ENCODE assay signal across 9 cellular contexts in genomic region chr16:27179500-27180072, GRCh38. TPM values are rescaled to one million over a fixed set of nuclear protein-coding genes. Genes with fewer than 3 reads are reported as not detected.
DNase-seq lines count a peak whose midpoint lies in the region; ATAC-seq, FAIRE-seq and TF ChIP-seq lines count a peak whose summit lies in the region.
"Had no signal": no experiment of that assay in that cellular context is flagged by ENCODE, and none has a peak within 500 bp of the region (broad histone marks: within the 10 kb centered on the region; RNA-seq: fewer than 3 reads in every experiment).

No MANE protein-coding gene starts in this region.

- H3K27ac ChIP-seq in Karpas-422 (ENCODE audit: low read length): no peak overlapping the region
- H3K27ac ChIP-seq in small intestine (ENCODE audit: low read depth in 1 of 2, low read length in 1 of 2): no peak overlapping the region

- H3K4me3 ChIP-seq in Karpas-422 (ENCODE audit: low read length) (no peak overlapping the region), small intestine (ENCODE audit: low read depth in 1 of 2, low read length in 2 of 2) (no peak overlapping the region)

- no peak overlapping the region for H3K27ac Mint-ChIP-seq in CD14-positive monocyte

- H4K20me1 ChIP-seq in Karpas-422 (ENCODE audit: insufficient read depth, low read depth, low read length): no peaks in the 10 kb centered on the region

- 16 to 18% (median 18%) methylated on average over 13 of the region's 13 CpGs for WGBS in small intestine, 3 donors

- no peaks in the 10 kb centered on the region for H3K4me1 ChIP-seq in Karpas-422 (ENCODE audit: low read length)
- no peaks in the 10 kb centered on the region for H3K4me1 ChIP-seq in small intestine (ENCODE audit: control insufficient read depth in 2 of 2, insufficient read depth in 1 of 2, low read depth in 1 of 2, low read length in 1 of 2)

- intact Hi-C loops in CD14-positive monocyte (cut with micrococcal nuclease): loop anchor here (2.0 to 5.0 kb wide), 2 partner anchors 193 to 279 kb away; no protein-coding TSS in a partner anchor

- H3K4me3 Mint-ChIP-seq in CD14-positive monocyte: no peak overlapping the region
- H3K4me3 Mint-ChIP-seq: IgD-negative memory B cell had no signal

- H3K36me3 ChIP-seq in Karpas-422 (ENCODE audit: insufficient read depth, low read length): no peaks in the 10 kb centered on the region
- H3K36me3 ChIP-seq in small intestine (ENCODE audit: control insufficient read depth in 2 of 2, insufficient read depth in 2 of 2, low read length in 2 of 2): no peaks in the 10 kb centered on the region

- H3K9ac ChIP-seq in Karpas-422 (ENCODE audit: low read length): no peak overlapping the region

- peak; percentile 89 for TF ChIP-seq CTCF in CD14-positive monocyte (IDR thresholded peaks at IDR 0.05)

- H3K9me3 ChIP-seq in Karpas-422 (ENCODE audit: low read length) (no peaks in the 10 kb centered on the region), small intestine (ENCODE audit: control insufficient read depth, low read depth) (no peaks in the 10 kb centered on the region)

- H3K27me3 Mint-ChIP-seq in CD14-positive monocyte (ENCODE audit: low read depth in 3 of 3): peaks cover 4 to 9% (median 7%) of the 10 kb centered on the region in 3 donors

- peak; percentile 89 for DNase-seq in CD14-positive monocyte (ENCODE audit: low spot score)
- DNase-seq in Karpas-422: peak; percentile 94
- DNase-seq in T-helper 2 cell: peak; percentile 61 to 89 (median 70)
- DNase-seq in anterior cingulate cortex (lab: John Stamatoyannopoulos, UW): peak in 44 of 58 donors; percentile 1 to 69 (median 18)
- peak; percentile 79 for DNase-seq in hepatic stellate cell (ENCODE audit: low spot score)
- peak; percentile 85 for DNase-seq in small intestine
- DNase-seq in DMS79 (lab: John Stamatoyannopoulos, UW): no peak

- no peaks in the 10 kb centered on the region for H3K36me3 Mint-ChIP-seq in CD14-positive monocyte

- FAIRE-seq in small intestine (lab: Jason Lieb, UNC): no peak

- peaks cover 14% of the 10 kb centered on the region for H3K4me1 Mint-ChIP-seq in CD14-positive monocyte

- peaks cover 4 to 8% (median 6%) of the 10 kb centered on the region in 7 donors for H3K9me3 Mint-ChIP-seq in CD14-positive monocyte
- H3K9me3 Mint-ChIP-seq: IgD-negative memory B cell had no signal

- peak; percentile 85 for ATAC-seq in GM19463 (IDR thresholded peaks at IDR 0.05; ENCODE audit: unreplicated experiment)

- no peaks in the 10 kb centered on the region for H3K9me2 ChIP-seq in Karpas-422 (replicated peaks; ENCODE audit: insufficient read depth, low read length)

- no peaks in the 10 kb centered on the region for H3K27me3 ChIP-seq in Karpas-422 (ENCODE audit: low read length)
- H3K27me3 ChIP-seq in small intestine (ENCODE audit: control insufficient read depth in 2 of 2, insufficient read depth in 2 of 2, low read length in 2 of 2): no peaks in the 10 kb centered on the region

- H2AFZ ChIP-seq in Karpas-422 (ENCODE audit: low read length): peak overlapping the region; percentile 4; the same call in 1 of the 2 replicates

- no peak overlapping the region for H3K4me2 ChIP-seq in Karpas-422 (ENCODE audit: low read depth, low read length, poor library complexity, severe bottlenecking)

- no peaks in the 10 kb centered on the region for H3K79me2 ChIP-seq in Karpas-422 (ENCODE audit: low read length)

RNA-seq across cellular contexts. Expression of gene KDM8, which starts 23.7 kb away (rescaled TPM):
- polyA plus RNA-seq in CD14-positive monocyte (1 to 10 TPM in 1 of 2 donors, under 1 TPM in 1; 0.40 to 1.5 TPM), small intestine (100 to 1,000 TPM in 1 of 3 donors, 10 to 100 TPM in 1, 1 to 10 TPM in 1; 8.7 to 117 (median 67.6) TPM)
- 1.9 and 3.1 TPM in 2 replicates for total RNA-seq in Karpas-422 (2014; rRNA removed; shearing (Covaris generic); ENCODE audit: low replicate concordance)
